Comparison of ENCODE assay signal across 8 cellular contexts in genomic region chr11:32420937-32421532, GRCh38. TPM values are rescaled to one million over a fixed set of nuclear protein-coding genes. Genes with fewer than 3 reads are reported as not detected.
DNase-seq lines count a peak whose midpoint lies in the region; ATAC-seq lines count a peak whose summit lies in the region.

No MANE protein-coding gene starts in this region.

- ATAC-seq in GM19463 (IDR thresholded peaks at IDR 0.05; ENCODE audit: unreplicated experiment) (peak; percentile 85), HG03442 (IDR thresholded peaks at IDR 0.05; ENCODE audit: unreplicated experiment) (peak; percentile 89), left lobe of liver (no peak)
- peak; percentile 77 for ATAC-seq in stimulated activated naive CD8-positive, alpha-beta T cell treated with anti-CD3 and anti-CD28 coated beads, Interleukin-15, amount 100 ng/mL, for 72 hours

- H3K4me1 Mint-ChIP-seq in stimulated activated naive CD8-positive, alpha-beta T cell treated with anti-CD3 and anti-CD28 coated beads, Interleukin-15, amount 100 ng/mL, for 72 hours: peaks cover 19% of the 10 kb centered on the region

- peak; percentile 6 for DNase-seq in EH (ENCODE audit: low read depth)
- peak; percentile 23 for DNase-seq in T-helper 9 cell
- DNase-seq in stimulated activated naive CD8-positive, alpha-beta T cell treated with anti-CD3 and anti-CD28 coated beads, Interleukin-15, amount 100 ng/mL, for 72 hours: no peak
- no peak for DNase-seq in left lobe of liver (ENCODE audit: low spot score)
- no peak for DNase-seq in superior temporal gyrus (ENCODE audit: extremely low spot score)
- no peak for DNase-seq in ecto neural progenitor cell (ENCODE audit: low spot score)

- H3K9me3 Mint-ChIP-seq in stimulated activated naive CD8-positive, alpha-beta T cell treated with anti-CD3 and anti-CD28 coated beads, Interleukin-15, amount 100 ng/mL, for 72 hours: no peaks in the 10 kb centered on the region

- peak overlapping the region in 1 of 2 donors; percentile 27 for H3K27ac Mint-ChIP-seq in stimulated activated naive CD8-positive, alpha-beta T cell treated with anti-CD3 and anti-CD28 coated beads, Interleukin-15, amount 100 ng/mL, for 72 hours

- H3K4me3 Mint-ChIP-seq in stimulated activated naive CD8-positive, alpha-beta T cell treated with anti-CD3 and anti-CD28 coated beads, Interleukin-15, amount 100 ng/mL, for 72 hours: no peak overlapping the region

- peaks cover 44% of the 10 kb centered on the region for H3K27me3 Mint-ChIP-seq in stimulated activated naive CD8-positive, alpha-beta T cell treated with anti-CD3 and anti-CD28 coated beads, Interleukin-15, amount 100 ng/mL, for 72 hours

RNA-seq across cellular contexts. Expression of gene WT1, which starts 14.3 kb away (rescaled TPM):
- not detected for total RNA-seq in left lobe of liver

Comparison
In these comparisons a context has a peak if more than half of its experiments do, and no peak if none do; other contexts are left out.
1. DNase-seq: peak in EH (single experiment) and T-helper 9 cell (single experiment); none in stimulated activated naive CD8-positive, alpha-beta T cell treated with anti-CD3 and anti-CD28 coated beads, Interleukin-15, amount 100 ng/mL, for 72 hours (0 of 2), left lobe of liver (single experiment), superior temporal gyrus (single experiment) and ecto neural progenitor cell (single experiment).